In genomic region chr17:17401271-17401781, GRCh38 we compare ENCODE assay signal across 10 cellular contexts.
DNase-seq lines count a peak whose midpoint lies in the region; TF ChIP-seq lines count a peak whose summit lies in the region.
"Had no signal": no experiment of that assay in that cellular context is flagged by ENCODE, and none has a peak within 500 bp of the region (broad histone marks: within the 10 kb centered on the region; RNA-seq: fewer than 3 reads in every experiment).

No MANE protein-coding gene starts in this region.

- H3K9me3 Mint-ChIP-seq in brain, result peaks cover 2 to 6% (median 4%) of the 10 kb centered on the region in 5 experiments

- no peak overlapping the region for H3K4me3 Mint-ChIP-seq in brain

- H3K27me3 ChIP-seq in Loucy (ENCODE audit: insufficient read depth, low read length, poor library complexity, severe bottlenecking), result no peaks in the 10 kb centered on the region
- H3K27me3 ChIP-seq: upper lobe of left lung had no signal

- H4K20me1 ChIP-seq in Loucy (ENCODE audit: insufficient read depth, low read length, poor library complexity, severe bottlenecking), result no peaks in the 10 kb centered on the region

- H3K27ac Mint-ChIP-seq in brain, result peak overlapping the region in 3 of 5 experiments; percentile 23 to 80 (median 56)

- peak overlapping the region; percentile 68 for H3K9ac ChIP-seq in Loucy (ENCODE audit: low read depth, low read length, poor library complexity, severe bottlenecking)

- no peaks in the 10 kb centered on the region for H3K36me3 Mint-ChIP-seq in brain

- no peaks in the 10 kb centered on the region for H3K36me3 ChIP-seq in Loucy (ENCODE audit: insufficient read depth, low read length)
- H3K36me3 ChIP-seq: upper lobe of left lung had no signal

- no peaks in the 10 kb centered on the region for H3K79me2 ChIP-seq in Loucy (ENCODE audit: insufficient read depth, low read length)

- no peaks in the 10 kb centered on the region for H3K9me2 ChIP-seq in Loucy (replicated peaks; ENCODE audit: low read depth, low read length)

- peaks cover 68% of the 10 kb centered on the region for H3K4me1 Mint-ChIP-seq in brain

- peaks cover 3% of the 10 kb centered on the region for H3K27me3 Mint-ChIP-seq in brain

- peaks cover 91% of the 10 kb centered on the region for H3K4me1 ChIP-seq in Loucy (ENCODE audit: insufficient read depth, low read length, poor library complexity, severe bottlenecking)

- no peak overlapping the region for H3K4me3 ChIP-seq in Loucy (ENCODE audit: low read length, poor library complexity, severe bottlenecking)
- H3K4me3 ChIP-seq: upper lobe of left lung had no signal

- H3K9me3 ChIP-seq in Loucy (ENCODE audit: insufficient read depth, low read depth, low read length), result no peaks in the 10 kb centered on the region
- H3K9me3 ChIP-seq: upper lobe of left lung had no signal

- no peak overlapping the region for H2AFZ ChIP-seq in Loucy (ENCODE audit: low read length)

- DNase-seq in DMS53 (lab: John Stamatoyannopoulos, UW) (peak; percentile 62), DMS53 treated with DMSO at 0.1 percent for 48 hours (lab: John Stamatoyannopoulos, UW; ENCODE audit: unreplicated experiment) (no peak), pons (ENCODE audit: low spot score) (peak; percentile 42), DMS79 (lab: John Stamatoyannopoulos, UW) (no peak), Kasumi-1 (lab: John Stamatoyannopoulos, UW) (no peak)
- no peak for DNase-seq in stimulated activated CD4-positive, alpha-beta T cell treated with anti-CD3 and anti-CD28 coated beads, Interleukin-2, amount 100 ng/mL, for 24 hours
- DNase-seq: stimulated activated CD4-positive, alpha-beta T cell treated with anti-CD3 and anti-CD28 coated beads, Interleukin-12 subunit alpha, Interleukin-12 subunit beta, amount 100 ng/mL, for 4 hours had no signal

- H3K4me2 ChIP-seq in Loucy (ENCODE audit: low read depth, low read length, poor library complexity, severe bottlenecking), result no peak overlapping the region

- peaks cover 28% of the 10 kb centered on the region for H3F3A ChIP-seq in Loucy (ENCODE audit: low read depth)

- TF ChIP-seq CTCF in Loucy (conservative IDR thresholded peaks at IDR 0.05; ENCODE audit: low read length) (peak; percentile 58), brain (conservative IDR thresholded peaks at IDR 0.05) (no peak)

Comparison
In these comparisons a context has a peak if more than half of its experiments do, and no peak if none do; other contexts are left out.
1. DNase-seq: peak in DMS53 (single experiment) and pons (single experiment); none in DMS53 treated with DMSO at 0.1 percent for 48 hours (single experiment), DMS79 (single experiment), stimulated activated CD4-positive, alpha-beta T cell treated with anti-CD3 and anti-CD28 coated beads, Interleukin-2, amount 100 ng/mL, for 24 hours (0 of 2) and Kasumi-1 (0 of 2).